10 cellular contexts compared by ENCODE assay signal in the genomic region with DNA sequence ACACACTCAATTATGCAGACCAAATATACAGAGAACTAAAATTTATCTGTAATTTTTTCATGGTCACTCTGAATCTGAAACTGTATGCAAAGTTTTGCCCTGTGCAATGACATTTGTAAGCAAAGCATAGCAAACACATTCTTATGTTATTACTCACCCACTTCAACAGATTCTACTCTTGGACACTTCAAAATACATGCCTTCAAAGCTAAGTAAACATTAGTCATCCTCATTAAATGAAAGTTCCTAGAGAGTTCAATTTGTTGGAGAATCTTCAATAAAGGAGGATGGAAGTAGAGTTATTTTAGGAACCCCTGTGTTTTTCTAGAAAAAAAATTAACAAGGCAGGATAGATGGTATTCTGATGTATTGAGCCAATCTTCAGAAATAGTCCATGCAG.
DNase-seq lines count a peak whose midpoint lies in the region; ATAC-seq, FAIRE-seq and TF ChIP-seq lines count a peak whose summit lies in the region.
"Had no signal": no experiment of that assay in that cellular context is flagged by ENCODE, and none has a peak within 500 bp of the region (broad histone marks: within the 10 kb centered on the region; RNA-seq: fewer than 3 reads in every experiment).

No MANE protein-coding gene starts in this region.

- 0 out of 2 replicates have a peak overlapping the region, but pooled peaks have one; percentile 16 for H2AFZ ChIP-seq in KMS-11 (ENCODE audit: low read depth)

- peaks cover 8% of the 10 kb centered on the region for H3K4me1 Mint-ChIP-seq in progenitor cell of endocrine pancreas (ENCODE audit: low read depth)
- H3K4me1 Mint-ChIP-seq in CD4-positive, alpha-beta T cell (ENCODE audit: low read depth) = no peaks in the 10 kb centered on the region

- H3K4me3 ChIP-seq in KMS-11 (IDR thresholded peaks at IDR 0.05; ENCODE audit: insufficient read depth, low read depth, low read length) (no peak overlapping the region), bronchial epithelial cell (ENCODE audit: low read depth, low read length) (no peak overlapping the region)
- H3K4me3 ChIP-seq: spleen had no signal

- POLR2A ChIA-PET in CD4-positive, alpha-beta T cell (lab: Charles Lee) = no interaction called here

- H3K27me3 ChIP-seq in KMS-11 (ENCODE audit: insufficient read depth, low read depth) (no peaks in the 10 kb centered on the region), bronchial epithelial cell (ENCODE audit: control insufficient read depth, insufficient read depth, low read length) (peaks cover 6% of the 10 kb centered on the region)
- H3K27me3 ChIP-seq in CD4-positive, alpha-beta T cell (ENCODE audit: control insufficient read depth, insufficient read depth, low read length) = no peaks in the 10 kb centered on the region
- H3K27me3 ChIP-seq: spleen had no signal

- CTCF ChIA-PET in CD4-positive, alpha-beta T cell (lab: Charles Lee) = no interaction called here

- H3K36me3 ChIP-seq in KMS-11 (ENCODE audit: insufficient read depth) (no peaks in the 10 kb centered on the region), bronchial epithelial cell (ENCODE audit: control insufficient read depth, insufficient read depth, low read length) (no peaks in the 10 kb centered on the region)
- H3K36me3 ChIP-seq: spleen had no signal

- H3K36me3 Mint-ChIP-seq in progenitor cell of endocrine pancreas (ENCODE audit: insufficient read depth) = no peaks in the 10 kb centered on the region
- H3K36me3 Mint-ChIP-seq in CD4-positive, alpha-beta T cell (ENCODE audit: low read depth) = no peaks in the 10 kb centered on the region

- peak overlapping the region; percentile 3 for H3K27ac Mint-ChIP-seq in progenitor cell of endocrine pancreas
- H3K27ac Mint-ChIP-seq in CD4-positive, alpha-beta T cell = no peak overlapping the region

- H3K4me3 Mint-ChIP-seq in progenitor cell of endocrine pancreas (ENCODE audit: low read depth) = no peak overlapping the region
- H3K4me3 Mint-ChIP-seq in CD4-positive, alpha-beta T cell = no peak overlapping the region

- peaks cover 50% of the 10 kb centered on the region for H3K4me1 ChIP-seq in KMS-11 (ENCODE audit: low read depth, poor library complexity, severe bottlenecking)
- H3K4me1 ChIP-seq: spleen had no signal

- DNase-seq in bronchial epithelial cell (ENCODE audit: low read depth) (peak; percentile 95), progenitor cell of endocrine pancreas (ENCODE audit: low spot score, unreplicated experiment) (no peak), T-helper 2 cell (no peak)
- DNase-seq in CD4-positive, alpha-beta T cell = no peak
- DNase-seq: activated CD4-positive, CD25-positive, alpha-beta regulatory T cell treated with anti-CD3 and anti-CD28 coated beads, Interleukin-2, amount 50 U/mL, for 72 hours; Karpas-422; spleen had no signal

- no peak overlapping the region for H3K9ac ChIP-seq in KMS-11

- H3K27ac ChIP-seq in KMS-11 = no peak overlapping the region
- H3K27ac ChIP-seq in CD4-positive, alpha-beta T cell (ENCODE audit: low read depth, low read length) = no peak overlapping the region
- H3K27ac ChIP-seq: spleen had no signal

- peak overlapping the region; percentile 46 for H3K4me2 ChIP-seq in KMS-11

- no peak for FAIRE-seq in bronchial epithelial cell (lab: Jason Lieb, UNC)

- no peaks in the 10 kb centered on the region for H4K20me1 ChIP-seq in KMS-11 (ENCODE audit: insufficient read depth)

- TF ChIP-seq CTCF in KMS-11 (conservative IDR thresholded peaks at IDR 0.05; ENCODE audit: low read depth, low read length) (no peak), bronchial epithelial cell (IDR thresholded peaks at IDR 0.05; ENCODE audit: insufficient read depth, low read length, severe bottlenecking) (no peak), progenitor cell of endocrine pancreas (IDR thresholded peaks at IDR 0.05; ENCODE audit: unreplicated experiment) (no peak)
- TF ChIP-seq CTCF in CD4-positive, alpha-beta T cell (IDR thresholded peaks at IDR 0.05) = no peak

- intact Hi-C loops in CD4-positive, alpha-beta T cell (cut with DNase I, micrococcal nuclease) = no loop called here

- H3K79me2 ChIP-seq in KMS-11 (ENCODE audit: insufficient read depth, low read depth) = no peaks in the 10 kb centered on the region

- ATAC-seq in GM19395 (IDR thresholded peaks at IDR 0.05; ENCODE audit: unreplicated experiment) (peak; percentile 84), GM21423 (IDR thresholded peaks at IDR 0.05; ENCODE audit: unreplicated experiment) (no peak)
- ATAC-seq in CD4-positive, alpha-beta T cell (ENCODE audit: poor library complexity) = no peak

- H3K27me3 Mint-ChIP-seq in progenitor cell of endocrine pancreas = no peaks in the 10 kb centered on the region
- H3K27me3 Mint-ChIP-seq in CD4-positive, alpha-beta T cell = no peaks in the 10 kb centered on the region

- no peaks in the 10 kb centered on the region for H3K9me3 Mint-ChIP-seq in progenitor cell of endocrine pancreas (ENCODE audit: low read depth)
- H3K9me3 Mint-ChIP-seq in CD4-positive, alpha-beta T cell = peaks cover 5% of the 10 kb centered on the region

- H3K9me3 ChIP-seq in CD4-positive, alpha-beta T cell (ENCODE audit: control insufficient read depth, low read length) = no peaks in the 10 kb centered on the region
- H3K9me3 ChIP-seq: spleen had no signal
